ENCODE assay signal across 9 cellular contexts in the genomic region with DNA sequence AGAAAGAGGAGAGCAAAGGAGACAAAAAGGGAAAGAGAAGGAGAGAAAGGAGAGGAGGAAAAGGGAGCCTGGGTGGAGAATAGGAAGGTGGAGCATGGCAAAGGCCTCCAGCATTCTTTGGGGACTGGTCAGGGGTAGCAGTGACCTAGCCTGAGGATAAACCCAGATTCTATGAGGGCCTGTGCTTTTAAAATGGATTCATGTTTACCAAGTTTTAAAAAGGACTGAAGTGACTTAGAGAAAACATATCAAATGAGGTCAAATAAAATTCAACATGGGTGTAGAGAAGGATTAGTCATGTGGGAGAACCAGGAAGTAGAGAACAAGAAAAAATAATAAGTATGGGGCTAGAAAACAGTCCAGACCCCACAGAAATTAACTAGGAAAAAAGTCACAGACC. TPM values are rescaled to one million over a fixed set of nuclear protein-coding genes. Genes with fewer than 3 reads are reported as not detected.
DNase-seq lines count a peak whose midpoint lies in the region; ATAC-seq and TF ChIP-seq lines count a peak whose summit lies in the region.
"Had no signal": no experiment of that assay in that cellular context is flagged by ENCODE, and none has a peak within 500 bp of the region (broad histone marks: within the 10 kb centered on the region; RNA-seq: fewer than 3 reads in every experiment).

No MANE protein-coding gene starts in this region.

- peaks cover 89% of the 10 kb centered on the region for H3K79me2 ChIP-seq in KMS-11 (ENCODE audit: insufficient read depth, low read depth)
- peaks cover 95% of the 10 kb centered on the region for H3K79me2 ChIP-seq in fibroblast of lung (ENCODE audit: control insufficient read depth, insufficient read depth, low read length)

- DNase-seq in fibroblast of lung (ENCODE audit: low read depth in 2 of 2) (no peak), stomach (no peak), H4 (ENCODE audit: low spot score) (no peak), KBM-7 (no peak)
- no peak for DNase-seq in stimulated activated CD4-positive, alpha-beta T cell treated with anti-CD3 and anti-CD28 coated beads, Interleukin-2, amount 100 ng/mL, for 24 hours
- DNase-seq: DMS79 had no signal

- TF ChIP-seq POLR2A in stomach (IDR thresholded peaks at IDR 0.05): no peak

- H2AFZ ChIP-seq in KMS-11 (ENCODE audit: low read depth) (peak overlapping the region; percentile 11; the same call in 1 of the 2 replicates), fibroblast of lung (ENCODE audit: low read length) (no peak overlapping the region)

- peak overlapping the region; percentile 90 for H3K27ac ChIP-seq in KMS-11
- H3K27ac ChIP-seq in fibroblast of lung (ENCODE audit: insufficient read depth, low read length): peak overlapping the region; percentile 98
- peak overlapping the region; percentile 41 to 95 (median 83) for H3K27ac ChIP-seq in stomach

- H3K9me3 ChIP-seq in fibroblast of lung (ENCODE audit: control insufficient read depth, insufficient read depth, low read depth, low read length) (no peaks in the 10 kb centered on the region), stomach (no peaks in the 10 kb centered on the region)

- peak overlapping the region; percentile 47 for H3K4me3 ChIP-seq in KMS-11 (IDR thresholded peaks at IDR 0.05; ENCODE audit: insufficient read depth, low read depth, low read length)
- no peak overlapping the region for H3K4me3 ChIP-seq in fibroblast of lung (replicated peaks in 1 of 4; ENCODE audit: control extremely low read depth in 1 of 4, insufficient read depth in 1 of 4, low read depth in 3 of 4, low read length in 4 of 4)
- no peak overlapping the region for H3K4me3 ChIP-seq in stomach

- H4K20me1 ChIP-seq in KMS-11 (ENCODE audit: insufficient read depth) (no peaks in the 10 kb centered on the region), fibroblast of lung (ENCODE audit: control insufficient read depth, extremely low read depth, insufficient read depth, low read length) (no peaks in the 10 kb centered on the region)

- TF ChIP-seq EP300 in stomach (IDR thresholded peaks at IDR 0.05): no peak

- in situ Hi-C loops in KBM-7 (cut with MboI; ENCODE audit: low pct_unique_long_range_greater_than_20kb, low sequenced_read_pairs): no loop called here

- H3K9ac ChIP-seq in KMS-11: peak overlapping the region; percentile 47; the same call in 1 of the 2 replicates
- H3K9ac ChIP-seq in fibroblast of lung (ENCODE audit: insufficient read depth, low read length): no peak overlapping the region

- no peak for TF ChIP-seq CTCF in KMS-11 (conservative IDR thresholded peaks at IDR 0.05; ENCODE audit: low read depth, low read length)
- TF ChIP-seq CTCF in fibroblast of lung (conservative IDR thresholded peaks at IDR 0.05 in 1 of 2, IDR thresholded peaks at IDR 0.05 in 1 of 2; ENCODE audit: low read depth in 1 of 2, low read length in 2 of 2): no peak
- no peak for TF ChIP-seq CTCF in stomach (IDR thresholded peaks at IDR 0.05)

- H3K4me1 ChIP-seq in KMS-11 (ENCODE audit: low read depth, poor library complexity, severe bottlenecking) (peaks cover 90% of the 10 kb centered on the region), fibroblast of lung (ENCODE audit: control insufficient read depth, extremely low read depth, insufficient read depth, low read length) (peaks cover 58% of the 10 kb centered on the region), stomach (peaks cover 73 to 99% (median 89%) of the 10 kb centered on the region in 4 donors)

- ATAC-seq in GM18511 (IDR thresholded peaks at IDR 0.05; ENCODE audit: unreplicated experiment) (peak; percentile 4), GM18517 (IDR thresholded peaks at IDR 0.05; ENCODE audit: unreplicated experiment) (no peak)

- H3K27me3 ChIP-seq in KMS-11 (ENCODE audit: insufficient read depth, low read depth) (no peaks in the 10 kb centered on the region), fibroblast of lung (ENCODE audit: control insufficient read depth, insufficient read depth, low read length) (no peaks in the 10 kb centered on the region), stomach (no peaks in the 10 kb centered on the region)

- intact Hi-C loops in stomach (cut with DNase I; ENCODE audit: low total_unique reads): no loop called here

- H3K36me3 ChIP-seq in KMS-11 (ENCODE audit: insufficient read depth) (no peaks in the 10 kb centered on the region; the same call in 1 of the 2 replicates), fibroblast of lung (ENCODE audit: control insufficient read depth, insufficient read depth, low read length) (peaks cover 2% of the 10 kb centered on the region), stomach (peaks cover 0 to 9% (median 0%) of the 10 kb centered on the region in 4 donors)

- H3K4me2 ChIP-seq in KMS-11 (peak overlapping the region; percentile 99), fibroblast of lung (ENCODE audit: extremely low read depth, insufficient read depth, low read length) (peak overlapping the region; percentile 11)

RNA-seq across cellular contexts. Expression of a gene that starts 20.7 kb away (rescaled TPM):
- total RNA-seq in fibroblast of lung (12.6 and 39.3 TPM in 2 replicates), stomach (100 to 1,000 TPM in 1 of 5 donors, 10 to 100 TPM in 4; 22.6 to 258 (median 38.8) TPM)
- polyA plus RNA-seq in fibroblast of lung (57.9 and 63.7 TPM in 2 replicates), stomach (1 to 10 TPM; 5.8 to 8.6 (median 6.6) TPM)
- 37.1 and 49.5 TPM in 2 replicates for polyA plus RNA-seq in fibroblast of lung (2012)
- 96.9 and 155 TPM in 2 replicates for polyA minus RNA-seq in fibroblast of lung (ENCODE audit: low replicate concordance)
- total RNA-seq in H4 (2014; rRNA removed; shearing (Covaris generic)): 13.0 and 18.0 TPM in 2 replicates
